ENCODE assay signal across 1 cellular context in the genomic region with DNA sequence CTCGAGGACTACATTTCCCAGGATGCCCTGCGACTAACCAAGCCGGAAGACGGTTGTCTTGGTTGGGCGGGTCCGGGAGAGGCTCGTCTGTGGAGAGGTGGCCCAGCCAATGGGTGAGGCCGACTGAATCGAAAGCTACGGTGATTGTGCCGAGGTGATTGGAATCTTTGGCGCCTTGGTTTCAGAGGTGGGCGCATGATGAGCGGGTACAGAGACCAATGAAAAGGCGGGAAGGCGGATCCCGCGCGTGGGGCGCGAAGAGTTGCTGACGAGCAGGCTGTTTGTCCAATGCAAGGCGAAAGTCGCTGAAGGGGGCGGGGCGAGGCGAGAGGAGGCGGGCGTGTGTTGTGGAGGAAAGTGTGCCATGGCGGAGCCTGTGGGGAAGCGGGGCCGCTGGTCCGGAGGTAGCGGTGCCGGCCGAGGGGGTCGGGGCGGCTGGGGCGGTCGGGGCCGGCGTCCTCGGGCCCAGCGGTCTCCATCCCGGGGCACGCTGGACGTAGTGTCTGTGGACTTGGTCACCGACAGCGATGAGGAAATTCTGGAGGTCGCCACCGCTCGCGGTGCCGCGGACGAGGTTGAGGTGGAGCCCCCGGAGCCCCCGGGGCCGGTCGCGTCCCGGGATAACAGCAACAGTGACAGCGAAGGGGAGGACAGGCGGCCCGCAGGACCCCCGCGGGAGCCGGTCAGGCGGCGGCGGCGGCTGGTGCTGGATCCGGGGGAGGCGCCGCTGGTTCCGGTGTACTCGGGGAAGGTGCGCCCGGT.
TF ChIP-seq lines count a peak whose summit lies in the region.

A gene (plus strand): TSS at position 290 of the 762 bp plus-strand sequence. CDS start 75 bp downstream, at position 365.

TF ChIP-seq in GM12878, 131 proteins besides CTCF, POLR2A, EP300 and RAD21 (continued from another document):
- TF ChIP-seq, protein P1, sequence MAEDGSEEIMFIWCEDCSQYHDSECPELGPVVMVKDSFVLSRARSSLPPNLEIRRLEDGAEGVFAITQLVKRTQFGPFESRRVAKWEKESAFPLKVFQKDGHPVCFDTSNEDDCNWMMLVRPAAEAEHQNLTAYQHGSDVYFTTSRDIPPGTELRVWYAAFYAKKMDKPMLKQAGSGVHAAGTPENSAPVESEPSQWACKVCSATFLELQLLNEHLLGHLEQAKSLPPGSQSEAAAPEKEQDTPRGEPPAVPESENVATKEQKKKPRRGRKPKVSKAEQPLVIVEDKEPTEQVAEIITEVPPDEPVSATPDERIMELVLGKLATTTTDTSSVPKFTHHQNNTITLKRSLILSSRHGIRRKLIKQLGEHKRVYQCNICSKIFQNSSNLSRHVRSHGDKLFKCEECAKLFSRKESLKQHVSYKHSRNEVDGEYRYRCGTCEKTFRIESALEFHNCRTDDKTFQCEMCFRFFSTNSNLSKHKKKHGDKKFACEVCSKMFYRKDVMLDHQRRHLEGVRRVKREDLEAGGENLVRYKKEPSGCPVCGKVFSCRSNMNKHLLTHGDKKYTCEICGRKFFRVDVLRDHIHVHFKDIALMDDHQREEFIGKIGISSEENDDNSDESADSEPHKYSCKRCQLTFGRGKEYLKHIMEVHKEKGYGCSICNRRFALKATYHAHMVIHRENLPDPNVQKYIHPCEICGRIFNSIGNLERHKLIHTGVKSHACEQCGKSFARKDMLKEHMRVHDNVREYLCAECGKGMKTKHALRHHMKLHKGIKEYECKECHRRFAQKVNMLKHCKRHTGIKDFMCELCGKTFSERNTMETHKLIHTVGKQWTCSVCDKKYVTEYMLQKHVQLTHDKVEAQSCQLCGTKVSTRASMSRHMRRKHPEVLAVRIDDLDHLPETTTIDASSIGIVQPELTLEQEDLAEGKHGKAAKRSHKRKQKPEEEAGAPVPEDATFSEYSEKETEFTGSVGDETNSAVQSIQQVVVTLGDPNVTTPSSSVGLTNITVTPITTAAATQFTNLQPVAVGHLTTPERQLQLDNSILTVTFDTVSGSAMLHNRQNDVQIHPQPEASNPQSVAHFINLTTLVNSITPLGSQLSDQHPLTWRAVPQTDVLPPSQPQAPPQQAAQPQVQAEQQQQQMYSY (CRISPR knock-in tag; IDR thresholded peaks at IDR 0.05): no peak
- no peak; the same call in 1 of the 2 replicates for TF ChIP-seq IKZF1 (conservative IDR thresholded peaks at IDR 0.05)
- TF ChIP-seq SMAD5 (IDR thresholded peaks at IDR 0.05; ENCODE audit: low read depth): peak; percentile 25; the same call in 1 of the 2 replicates
- peak; percentile 65 to 87; a peak in 3 of 4 replicates for TF ChIP-seq BHLHE40 (IDR thresholded peaks at IDR 0.05; ENCODE audit: borderline replicate concordance in 1 of 2, low read depth in 2 of 2, low read length in 1 of 2)
- TF ChIP-seq HDAC2 (IDR thresholded peaks at IDR 0.05): no peak
- TF ChIP-seq TCF7 (IDR thresholded peaks at IDR 0.05; ENCODE audit: borderline replicate concordance): no peak
- no peak for TF ChIP-seq TCF3 (IDR thresholded peaks at IDR 0.05; ENCODE audit: borderline replicate concordance, insufficient read depth, low read depth, low read length)
- no peak for TF ChIP-seq SIN3A (IDR thresholded peaks at IDR 0.05; ENCODE audit: low read depth, low read length)
- no peak for TF ChIP-seq KAT2A (conservative IDR thresholded peaks at IDR 0.05; ENCODE audit: control insufficient read depth, low read depth, low read length)
- TF ChIP-seq SUPT20H (IDR thresholded peaks at IDR 0.05; ENCODE audit: borderline replicate concordance, control insufficient read depth, low read depth, low read length): no peak
- no peak for TF ChIP-seq STAT3 (IDR thresholded peaks at IDR 0.05; ENCODE audit: low read depth, low read length)
- no peak for TF ChIP-seq ZNF622 (IDR thresholded peaks at IDR 0.05)
- peak; percentile 89 for TF ChIP-seq CREM (IDR thresholded peaks at IDR 0.05; ENCODE audit: low read depth)
- no peak for TF ChIP-seq ZSCAN29 (IDR thresholded peaks at IDR 0.05)
- no peak for TF ChIP-seq SRF (IDR thresholded peaks at IDR 0.05; ENCODE audit: low read depth in 2 of 2, low read length in 2 of 2)
- no peak for TF ChIP-seq JUND (IDR thresholded peaks at IDR 0.05; ENCODE audit: low read depth, low read length)
- TF ChIP-seq, protein P2, sequence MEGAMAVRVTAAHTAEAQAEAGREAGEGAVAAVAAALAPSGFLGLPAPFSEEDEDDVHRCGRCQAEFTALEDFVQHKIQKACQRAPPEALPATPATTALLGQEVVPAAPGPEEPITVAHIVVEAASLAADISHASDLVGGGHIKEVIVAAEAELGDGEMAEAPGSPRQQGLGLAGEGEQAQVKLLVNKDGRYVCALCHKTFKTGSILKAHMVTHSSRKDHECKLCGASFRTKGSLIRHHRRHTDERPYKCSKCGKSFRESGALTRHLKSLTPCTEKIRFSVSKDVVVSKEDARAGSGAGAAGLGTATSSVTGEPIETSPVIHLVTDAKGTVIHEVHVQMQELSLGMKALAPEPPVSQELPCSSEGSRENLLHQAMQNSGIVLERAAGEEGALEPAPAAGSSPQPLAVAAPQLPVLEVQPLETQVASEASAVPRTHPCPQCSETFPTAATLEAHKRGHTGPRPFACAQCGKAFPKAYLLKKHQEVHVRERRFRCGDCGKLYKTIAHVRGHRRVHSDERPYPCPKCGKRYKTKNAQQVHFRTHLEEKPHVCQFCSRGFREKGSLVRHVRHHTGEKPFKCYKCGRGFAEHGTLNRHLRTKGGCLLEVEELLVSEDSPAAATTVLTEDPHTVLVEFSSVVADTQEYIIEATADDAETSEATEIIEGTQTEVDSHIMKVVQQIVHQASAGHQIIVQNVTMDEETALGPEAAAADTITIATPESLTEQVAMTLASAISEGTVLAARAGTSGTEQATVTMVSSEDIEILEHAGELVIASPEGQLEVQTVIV (IDR thresholded peaks at IDR 0.05; ENCODE audit: borderline replicate concordance, partially characterized antibody): peak; percentile 81
- TF ChIP-seq ZNF217 (IDR thresholded peaks at IDR 0.05): no peak
